Comparison of ENCODE assay signal across 28 cellular contexts in genomic region chr16:4909825-4910224, GRCh38. TPM values are rescaled to one million over a fixed set of nuclear protein-coding genes. Genes with fewer than 3 reads are reported as not detected.
DNase-seq lines count a peak whose midpoint lies in the region; ATAC-seq, FAIRE-seq and TF ChIP-seq lines count a peak whose summit lies in the region.
"Had no signal": no experiment of that assay in that cellular context is flagged by ENCODE, and none has a peak within 500 bp of the region (broad histone marks: within the 10 kb centered on the region; RNA-seq: fewer than 3 reads in every experiment).

No MANE protein-coding gene starts in this region.

- H3K4me1 ChIP-seq in breast epithelium (no peaks in the 10 kb centered on the region), keratinocyte (ENCODE audit: control insufficient read depth, extremely low read depth, insufficient read depth, low read length) (peaks cover 6% of the 10 kb centered on the region)
- H3K4me1 ChIP-seq: SJSA1 had no signal

- TF ChIP-seq CTCF in MCF 10A (IDR thresholded peaks at IDR 0.05; ENCODE audit: unreplicated experiment): no peak
- no peak for TF ChIP-seq CTCF in breast epithelium (IDR thresholded peaks at IDR 0.05)
- peak; percentile 17 for TF ChIP-seq CTCF in brain microvascular endothelial cell (IDR thresholded peaks at IDR 0.05; ENCODE audit: low read depth, low read length, missing control alignments)
- TF ChIP-seq CTCF in keratinocyte (optimal IDR thresholded peaks at IDR 0.05 in 1 of 3, IDR thresholded peaks at IDR 0.05 in 1 of 3, conservative IDR thresholded peaks at IDR 0.05 in 1 of 3; ENCODE audit: extremely low read depth in 1 of 3, insufficient read depth in 2 of 3, low read length in 3 of 3): peak in 2 of 3 experiments; percentile 8 to 10

- no peak overlapping the region for H3K27ac Mint-ChIP-seq in MCF 10A (ENCODE audit: low read depth, unreplicated experiment)
- H3K27ac Mint-ChIP-seq in T-helper 17 cell: no peak overlapping the region
- H3K27ac Mint-ChIP-seq: CD4-positive, CD25-positive, alpha-beta regulatory T cell; HFFc6; T-cell had no signal

- DNase-seq in MCF 10A (ENCODE audit: unreplicated experiment) (peak; percentile 28), breast epithelium (ENCODE audit: low spot score in 2 of 2) (no peak), NAMALWA (ENCODE audit: low spot score) (peak; percentile 25), brain microvascular endothelial cell (no peak), keratinocyte (ENCODE audit: low read depth, low spot score) (no peak), T-helper 17 cell (no peak)
- DNase-seq in activated CD4-positive, alpha-beta T cell treated with anti-CD3 and anti-CD28 coated beads for 48 hours: no peak
- DNase-seq: 8988T; CD4-positive, CD25-positive, alpha-beta regulatory T cell; GF-D8; HFFc6; KG1; NCI-H1092 treated with DMSO at 0.1 percent for 48 hours; NCI-H1436; NCI-H187; NCI-H2081 treated with DMSO at 0.1 percent for 48 hours; NCI-H2171; NCI-H226; NCI-H510A; PC-9; Right ventricle myocardium superior; T-cell had no signal

- TF ChIP-seq POLR2A in breast epithelium (IDR thresholded peaks at IDR 0.05): no peak

- intact Hi-C loops in MCF 10A (cut with micrococcal nuclease): no loop called here
- intact Hi-C loops in breast epithelium (cut with DNase I; ENCODE audit: low total_unique reads): no loop called here

- no peaks in the 10 kb centered on the region for H4K20me1 ChIP-seq in keratinocyte (ENCODE audit: control insufficient read depth, extremely low read depth, insufficient read depth, low read length)

- no peaks in the 10 kb centered on the region for H3K36me3 ChIP-seq in breast epithelium
- no peaks in the 10 kb centered on the region for H3K36me3 ChIP-seq in brain microvascular endothelial cell (replicated peaks)
- H3K36me3 ChIP-seq in keratinocyte (ENCODE audit: control insufficient read depth in 2 of 2, extremely low read depth in 1 of 2, insufficient read depth in 2 of 2, low read length in 2 of 2): peaks cover 4% of the 10 kb centered on the region in 2 experiments
- H3K36me3 ChIP-seq: BLaER1, SJSA1 had no signal

- H3K9me3 ChIP-seq in breast epithelium: no peaks in the 10 kb centered on the region
- H3K9me3 ChIP-seq in keratinocyte (ENCODE audit: control insufficient read depth, low read depth, low read length): no peaks in the 10 kb centered on the region
- H3K9me3 ChIP-seq in T-helper 17 cell (ENCODE audit: control insufficient read depth, low read length, poor library complexity, severe bottlenecking): no peaks in the 10 kb centered on the region
- H3K9me3 ChIP-seq: BLaER1, SJSA1 had no signal

- CTCF ChIA-PET in MCF 10A (lab: Yijun Ruan, JAX): no interaction called here

- H3K79me2 ChIP-seq in keratinocyte (ENCODE audit: control insufficient read depth, insufficient read depth, low read length): no peaks in the 10 kb centered on the region

- H3K27me3 Mint-ChIP-seq in MCF 10A (ENCODE audit: insufficient read depth, unreplicated experiment) (no peaks in the 10 kb centered on the region), T-helper 17 cell (peaks cover 14% of the 10 kb centered on the region)

- BruUV-seq in MCF 10A (replicated peaks; lab: Mats Ljungman, UMichigan): no TSS peak

- in situ Hi-C loops in brain microvascular endothelial cell (cut with HindIII; ENCODE audit: low pct_ligation_motif_present, low sequenced_read_pairs): no loop called here

- POLR2A ChIA-PET in MCF 10A (lab: Yijun Ruan, JAX): interaction anchor here (0.6 to 4.0 kb wide), 3 partner anchors 26 to 52 kb away, joined by 4 to 23 read pairs (median 5); partner anchors contain the start of gene PPL

- H3K4me3 Mint-ChIP-seq in MCF 10A (ENCODE audit: unreplicated experiment) (no peak overlapping the region), T-helper 17 cell (no peak overlapping the region)
- H3K4me3 Mint-ChIP-seq: CD4-positive, CD25-positive, alpha-beta regulatory T cell; HFFc6; T-cell had no signal

- no peaks in the 10 kb centered on the region for H3K27me3 ChIP-seq in breast epithelium
- no peaks in the 10 kb centered on the region for H3K27me3 ChIP-seq in brain microvascular endothelial cell (replicated peaks)
- no peaks in the 10 kb centered on the region for H3K27me3 ChIP-seq in keratinocyte (ENCODE audit: control insufficient read depth, extremely low read depth, insufficient read depth, low read length)
- H3K27me3 ChIP-seq: BLaER1, SJSA1 had no signal

- FAIRE-seq in keratinocyte (lab: Jason Lieb, UNC): no peak
- FAIRE-seq: GM12891, H54 had no signal

- no peak overlapping the region for H3K27ac ChIP-seq in breast epithelium
- H3K27ac ChIP-seq in brain microvascular endothelial cell: no peak overlapping the region
- no peak overlapping the region for H3K27ac ChIP-seq in keratinocyte (ENCODE audit: control insufficient read depth, insufficient read depth, low read length)
- H3K27ac ChIP-seq: BLaER1, PC-9, SJSA1 had no signal

- dilution Hi-C loops in keratinocyte (cut with MboI; ENCODE audit: extremely low pct_ligation_motif_present, low sequenced_read_pairs): no loop called here

- no peak overlapping the region for H3K9ac ChIP-seq in keratinocyte (ENCODE audit: control insufficient read depth, extremely low read depth, insufficient read depth, low read length)
- H3K9ac ChIP-seq: BLaER1 had no signal

- no peak overlapping the region for H3K4me2 ChIP-seq in keratinocyte (ENCODE audit: control insufficient read depth, extremely low read depth, insufficient read depth, low read depth, low read length)
- H3K4me2 ChIP-seq: BLaER1, PC-9 had no signal

- no peaks in the 10 kb centered on the region for H3K9me3 Mint-ChIP-seq in MCF 10A (ENCODE audit: unreplicated experiment)
- H3K9me3 Mint-ChIP-seq: CD4-positive, CD25-positive, alpha-beta regulatory T cell; HFFc6; T-cell had no signal

- peaks cover 62% of the 10 kb centered on the region for H3K36me3 Mint-ChIP-seq in MCF 10A (ENCODE audit: insufficient read depth, unreplicated experiment)
- no peaks in the 10 kb centered on the region for H3K36me3 Mint-ChIP-seq in T-helper 17 cell (ENCODE audit: low read depth)
- H3K36me3 Mint-ChIP-seq: CD4-positive, CD25-positive, alpha-beta regulatory T cell; T-cell had no signal

- no peak overlapping the region for H2AFZ ChIP-seq in keratinocyte (ENCODE audit: control insufficient read depth, low read length)
- H2AFZ ChIP-seq: PC-9 had no signal

- H3K9me1 ChIP-seq in keratinocyte (ENCODE audit: control insufficient read depth, extremely low read depth, insufficient read depth, low read length): no peaks in the 10 kb centered on the region

- ATAC-seq in HG03432 (IDR thresholded peaks at IDR 0.05; ENCODE audit: unreplicated experiment) (no peak), T-helper 17 cell (no peak)
- ATAC-seq: T-cell had no signal

- peaks cover 13% of the 10 kb centered on the region for H3K4me1 Mint-ChIP-seq in MCF 10A (ENCODE audit: insufficient read depth, unreplicated experiment)
- no peaks in the 10 kb centered on the region for H3K4me1 Mint-ChIP-seq in T-helper 17 cell
- H3K4me1 Mint-ChIP-seq: CD4-positive, CD25-positive, alpha-beta regulatory T cell; T-cell had no signal

- H3K4me3 ChIP-seq in breast epithelium (no peak overlapping the region), brain microvascular endothelial cell (ENCODE audit: low read depth, low read length) (no peak overlapping the region), keratinocyte (ENCODE audit: control insufficient read depth in 2 of 3, extremely low read depth in 1 of 3, insufficient read depth in 2 of 3, low read depth in 1 of 3, low read length in 3 of 3) (no peak overlapping the region)
- H3K4me3 ChIP-seq: BLaER1, PC-9, SJSA1 had no signal

RNA-seq across cellular contexts. Expression of gene PPL, which starts 27.1 kb away (rescaled TPM):
- total RNA-seq in MCF 10A (2022) (49.1 and 50.1 TPM in 2 replicates), breast epithelium (100 to 1,000 TPM in 1 of 3 donors, 10 to 100 TPM in 2; 53.1 to 169 (median 97.5) TPM), T-helper 17 cell (not detected)
- polyA plus RNA-seq in keratinocyte: 23.5 to 26.6 TPM (median 25.3 TPM) in 3 replicates
- 237 TPM for polyA plus RNA-seq in keratinocyte (2011; ENCODE audit: low read depth)
- polyA plus RNA-seq in keratinocyte (2011; cell fraction: cytosol; rRNA removed): 12.3 and 19.0 TPM in 2 replicates
- polyA plus RNA-seq in keratinocyte (2011; cell fraction: nucleus; rRNA removed): 72.2 and 79.3 TPM in 2 replicates
- polyA plus RNA-seq in keratinocyte (2012; ENCODE audit: low replicate concordance): 50.0 and 150 TPM in 2 replicates
- polyA minus RNA-seq in keratinocyte: 41.8 to 81.9 TPM (median 44.7 TPM) in 3 replicates
- 23.4 TPM for polyA minus RNA-seq in keratinocyte (2011; cell fraction: cytosol; rRNA and poly(A)+ RNA removed)
- polyA minus RNA-seq in keratinocyte (2011; cell fraction: nucleus; rRNA and poly(A)+ RNA removed): 53.6 and 54.8 TPM in 2 replicates
- total RNA-seq: CD4-positive, CD25-positive, alpha-beta regulatory T cell had no signal

RNA-seq across cellular contexts. Expression of gene SEC14L5, which starts 48.3 kb away (rescaled TPM):
- total RNA-seq in MCF 10A (2022) (0.22 TPM in 1 of 2 replicates, not detected in the other), breast epithelium (1 to 10 TPM in 1 of 3 donors, under 1 TPM in 2; 0.33 to 1.3 (median 0.59) TPM), T-helper 17 cell (10 to 100 TPM in 1 of 2 donors, under 1 TPM in 1; 0.45 to 13.9 TPM)
- 0.04 to 0.08 TPM in 2 of 3 replicates, not detected in the other for polyA plus RNA-seq in keratinocyte
- not detected for polyA plus RNA-seq in keratinocyte (2011; ENCODE audit: low read depth)
- 0.01 TPM in 2 replicates for polyA plus RNA-seq in keratinocyte (2011; cell fraction: cytosol; rRNA removed)
- 0.10 TPM in 1 of 2 replicates, not detected in the other for polyA plus RNA-seq in keratinocyte (2011; cell fraction: nucleus; rRNA removed)
- 0.18 and 0.23 TPM in 2 replicates for polyA plus RNA-seq in keratinocyte (2012; ENCODE audit: low replicate concordance)
- not detected in 3 replicates for polyA minus RNA-seq in keratinocyte
- polyA minus RNA-seq in keratinocyte (2011; cell fraction: cytosol; rRNA and poly(A)+ RNA removed): not detected
- not detected in 2 replicates for polyA minus RNA-seq in keratinocyte (2011; cell fraction: nucleus; rRNA and poly(A)+ RNA removed)
- total RNA-seq: HFFc6, RPMI7951, SJSA1 had no signal
- polyA plus RNA-seq: CD4-positive, CD25-positive, alpha-beta regulatory T cell had no signal

Comparison
In these comparisons a context has a peak if more than half of its experiments do, and no peak if none do; other contexts are left out.
1. DNase-seq: peak in MCF 10A (single experiment) and NAMALWA (single experiment); none in breast epithelium (0 of 2), brain microvascular endothelial cell (single experiment), keratinocyte (single experiment), activated CD4-positive, alpha-beta T cell treated with anti-CD3 and anti-CD28 coated beads for 48 hours (single experiment) and T-helper 17 cell (0 of 3).
2. CTCF ChIP-seq: peak in brain microvascular endothelial cell (single experiment) and keratinocyte (2 of 3); none in MCF 10A (single experiment) and breast epithelium (0 of 3).
3. RNA of gene PPL, which starts 27.1 kb away (total RNA-seq): 53.1 to 169 TPM in breast epithelium and 49.1 to 50.1 TPM in MCF 10A; not detected in T-helper 17 cell; every median in the first group is over 10 times any median in the second.